Comparison of ENCODE assay signal across 7 cellular contexts in genomic region chr19:3370214-3370720, GRCh38. TPM values are rescaled to one million over a fixed set of nuclear protein-coding genes. Genes with fewer than 3 reads are reported as not detected.
DNase-seq lines count a peak whose midpoint lies in the region; ATAC-seq and TF ChIP-seq lines count a peak whose summit lies in the region.

No MANE protein-coding gene starts in this region.

- intact Hi-C loops in MCF 10A (cut with micrococcal nuclease), result no loop called here
- intact Hi-C loops in lower lobe of right lung (cut with DNase I), result no loop called here

- POLR2A ChIA-PET in MCF 10A (lab: Yijun Ruan, JAX), result interaction anchor here (1.6 to 2.7 kb wide), 2 partner anchors 10 to 18 kb away, joined by 5 to 11 read pairs; no protein-coding TSS in a partner anchor

- peaks cover 56% of the 10 kb centered on the region for H3K4me1 Mint-ChIP-seq in MCF 10A (ENCODE audit: insufficient read depth, unreplicated experiment)

- H3K4me3 ChIP-seq in HUES48 (ENCODE audit: low read depth, low read length) (peak overlapping the region; percentile 44), lower lobe of right lung (peak overlapping the region; percentile 76)

- H3K36me3 Mint-ChIP-seq in MCF 10A (ENCODE audit: insufficient read depth, unreplicated experiment), result peaks cover 34% of the 10 kb centered on the region

- no peaks in the 10 kb centered on the region for H3K4me1 ChIP-seq in HUES48 (ENCODE audit: control insufficient read depth, insufficient read depth, low read length)
- H3K4me1 ChIP-seq in lower lobe of right lung, result peaks cover 66% of the 10 kb centered on the region

- peak overlapping the region; percentile 78 for H3K27ac Mint-ChIP-seq in MCF 10A (ENCODE audit: low read depth, unreplicated experiment)

- no peaks in the 10 kb centered on the region for H3K9me3 ChIP-seq in HUES48 (ENCODE audit: control insufficient read depth, insufficient read depth, low read length)
- H3K9me3 ChIP-seq in lower lobe of right lung, result no peaks in the 10 kb centered on the region

- no peak for DNase-seq in MCF 10A (ENCODE audit: unreplicated experiment)
- DNase-seq in lower lobe of right lung, result no peak
- DNase-seq in HT-29 (ENCODE audit: low spot score), result no peak
- no peak for DNase-seq in NCI-H1436 (lab: John Stamatoyannopoulos, UW)

- no peaks in the 10 kb centered on the region for H3K36me3 ChIP-seq in HUES48 (ENCODE audit: control insufficient read depth, insufficient read depth, low read length)
- H3K36me3 ChIP-seq in lower lobe of right lung, result peaks cover 3% of the 10 kb centered on the region

- no peak for ATAC-seq in lower lobe of right lung
- no peak for ATAC-seq in GM19023 (IDR thresholded peaks at IDR 0.05; ENCODE audit: unreplicated experiment)

- CTCF ChIA-PET in MCF 10A (lab: Yijun Ruan, JAX), result interaction anchor here (0.5 to 0.9 kb wide), 3 partner anchors 50 to 267 kb away, joined by 3 to 5 read pairs (median 3); no protein-coding TSS in a partner anchor

- H3K27ac ChIP-seq in HUES48 (ENCODE audit: low read depth, low read length), result no peak overlapping the region
- H3K27ac ChIP-seq in lower lobe of right lung, result peak overlapping the region; percentile 73
- peak overlapping the region; percentile 87 for H3K27ac ChIP-seq in temporal lobe (ENCODE audit: low read depth, low read length)

- no TSS peak for BruUV-seq in MCF 10A (replicated peaks; lab: Mats Ljungman, UMichigan)

- H3K9ac ChIP-seq in HUES48 (ENCODE audit: low read depth, low read length), result no peak overlapping the region

- H3K27me3 Mint-ChIP-seq in MCF 10A (ENCODE audit: insufficient read depth, unreplicated experiment), result no peaks in the 10 kb centered on the region

- H3K4me3 Mint-ChIP-seq in MCF 10A (ENCODE audit: unreplicated experiment), result peak overlapping the region; percentile 81

- H3K9me3 Mint-ChIP-seq in MCF 10A (ENCODE audit: unreplicated experiment), result no peaks in the 10 kb centered on the region

- TF ChIP-seq CTCF in MCF 10A (IDR thresholded peaks at IDR 0.05; ENCODE audit: unreplicated experiment) (no peak), lower lobe of right lung (IDR thresholded peaks at IDR 0.05) (no peak)

- peaks cover 91% of the 10 kb centered on the region for H3K27me3 ChIP-seq in HUES48 (ENCODE audit: control insufficient read depth, insufficient read depth, low read length)
- no peaks in the 10 kb centered on the region for H3K27me3 ChIP-seq in lower lobe of right lung (ENCODE audit: low read depth)

RNA-seq across cellular contexts. Expression of gene NFIC, which starts 3.9 kb away (rescaled TPM):
- 83.4 and 85.5 TPM in 2 replicates for total RNA-seq in MCF 10A (2022)
- total RNA-seq in lower lobe of right lung, result 132 TPM
- 7.1 TPM for total RNA-seq in temporal lobe
- 23.1 and 34.2 TPM in 2 replicates for total RNA-seq in HT-29 (2014; rRNA removed; shearing (Covaris generic))
